23 cellular contexts compared by ENCODE assay signal in genomic region chr11:1884123-1884415, GRCh38. TPM values are rescaled to one million over a fixed set of nuclear protein-coding genes. Genes with fewer than 3 reads are reported as not detected.
"Had no signal": no experiment of that assay in that cellular context is flagged by ENCODE, and none has a peak within 500 bp of the region (broad histone marks: within the 10 kb centered on the region; RNA-seq: fewer than 3 reads in every experiment).

No MANE protein-coding gene starts in this region.

- H3K27me3 Mint-ChIP-seq: naive thymus-derived CD8-positive, alpha-beta T cell had no signal

- H3K27me3 ChIP-seq: heart left ventricle, pancreas had no signal

- H3K9me3 Mint-ChIP-seq: immature natural killer cell; naive thymus-derived CD8-positive, alpha-beta T cell had no signal

- H3K27ac ChIP-seq: coronary artery, dorsolateral prefrontal cortex, pancreas had no signal

- ATAC-seq: heart left ventricle; mucosa of descending colon; naive thymus-derived CD8-positive, alpha-beta T cell; pancreas; right cardiac atrium had no signal

- H3K4me1 ChIP-seq: pancreas had no signal

- H3K36me3 ChIP-seq: pancreas had no signal

- H3K27ac Mint-ChIP-seq: naive thymus-derived CD8-positive, alpha-beta T cell; progenitor cell of endocrine pancreas had no signal

- H3K4me3 Mint-ChIP-seq: immature natural killer cell; naive thymus-derived CD8-positive, alpha-beta T cell had no signal

- FAIRE-seq: frontal cortex, pancreas, small intestine, urothelium cell line had no signal

- DNase-seq: effector CD8-positive, alpha-beta T cell; immature natural killer cell; kidney glomerular epithelial cell; mammary epithelial cell; mucosa of descending colon; nucleus accumbens; pancreas; small intestine; stimulated activated CD4-positive, alpha-beta T cell treated with anti-CD3 and anti-CD28 coated beads, Interleukin-12 subunit alpha, Interleukin-12 subunit beta, amount 100 ng/mL, for 4 hours; stimulated activated naive CD4-positive, alpha-beta T cell treated with Interleukin-2 at 50 U/mL for 16 hours; trophoblast cell had no signal

- H3K9me3 ChIP-seq: heart left ventricle, mucosa of descending colon, pancreas had no signal

- H3K4me3 ChIP-seq: coronary artery, dorsolateral prefrontal cortex, heart left ventricle, mucosa of descending colon, pancreas had no signal

RNA-seq across cellular contexts. Expression of gene PRR33, which starts 7.6 kb away (rescaled TPM):
- total RNA-seq: chondrocyte; dorsolateral prefrontal cortex; frontal cortex; glomerular endothelial cell; liver; mammary epithelial cell; mucosa of descending colon; naive thymus-derived CD8-positive, alpha-beta T cell; pancreas; progenitor cell of endocrine pancreas had no signal
- polyA plus RNA-seq: liver, mammary epithelial cell, neural cell, pancreas had no signal

RNA-seq across cellular contexts. Expression of gene LSP1, which starts 31.2 kb away (rescaled TPM):
- total RNA-seq: progenitor cell of endocrine pancreas had no signal
- polyA plus RNA-seq: mammary epithelial cell, neural cell had no signal

RNA-seq across cellular contexts. Expression of gene TNNT3, which starts 35.4 kb away (rescaled TPM):
- total RNA-seq: frontal cortex, glomerular endothelial cell, mammary epithelial cell, progenitor cell of endocrine pancreas had no signal
- polyA plus RNA-seq: immature natural killer cell, mammary epithelial cell, neural cell had no signal

RNA-seq across cellular contexts. Expression of gene TNNI2, which starts 45.3 kb away (rescaled TPM):
- total RNA-seq: frontal cortex; glomerular endothelial cell; naive thymus-derived CD8-positive, alpha-beta T cell; right cardiac atrium had no signal
- polyA plus RNA-seq: naive thymus-derived CD8-positive, alpha-beta T cell; neural cell; right cardiac atrium had no signal

RNA-seq across cellular contexts. Expression of gene SYT8, which starts 49.3 kb away (rescaled TPM):
- total RNA-seq: frontal cortex; glomerular endothelial cell; heart left ventricle; naive thymus-derived CD8-positive, alpha-beta T cell; right cardiac atrium had no signal
- polyA plus RNA-seq: immature natural killer cell; naive thymus-derived CD8-positive, alpha-beta T cell; neural cell; right cardiac atrium had no signal
